16 cellular contexts compared by ENCODE assay signal in genomic region chr4:33930497-33930896, GRCh38.
DNase-seq lines count a peak whose midpoint lies in the region; TF ChIP-seq lines count a peak whose summit lies in the region.
"Had no signal": no experiment of that assay in that cellular context is flagged by ENCODE, and none has a peak within 500 bp of the region (broad histone marks: within the 10 kb centered on the region; RNA-seq: fewer than 3 reads in every experiment).

No MANE protein-coding gene starts in this region.

- H3K9me3 Mint-ChIP-seq in activated CD4-positive, alpha-beta T cell treated with anti-CD3 and anti-CD28 coated beads, Interleukin-2, amount 10 ng/mL, durations not matched to agents 7 days and 5 days = no peaks in the 10 kb centered on the region

- POLR2A ChIA-PET in activated CD4-positive, alpha-beta T cell treated with anti-CD3 and anti-CD28 coated beads, Interleukin-2, amount 10 ng/mL, durations not matched to agents 7 days and 5 days (lab: Charles Lee) = no interaction called here

- H3K4me3 ChIP-seq in astrocyte of the spinal cord (ENCODE audit: low read depth, low read length) = no peak overlapping the region
- H3K4me3 ChIP-seq: A549 had no signal

- no peaks in the 10 kb centered on the region for H3K4me1 Mint-ChIP-seq in activated CD4-positive, alpha-beta T cell treated with anti-CD3 and anti-CD28 coated beads, Interleukin-2, amount 10 ng/mL, durations not matched to agents 7 days and 5 days
- H3K4me1 Mint-ChIP-seq: CD14-positive monocyte had no signal

- in situ Hi-C loops in astrocyte of the spinal cord (cut with HindIII; ENCODE audit: low sequenced_read_pairs) = no loop called here

- H3K36me3 Mint-ChIP-seq in activated CD4-positive, alpha-beta T cell treated with anti-CD3 and anti-CD28 coated beads, Interleukin-2, amount 10 ng/mL, durations not matched to agents 7 days and 5 days (ENCODE audit: low read depth) = no peaks in the 10 kb centered on the region
- H3K36me3 Mint-ChIP-seq: CD14-positive monocyte had no signal

- no peak overlapping the region for H3K4me3 Mint-ChIP-seq in activated CD4-positive, alpha-beta T cell treated with anti-CD3 and anti-CD28 coated beads, Interleukin-2, amount 10 ng/mL, durations not matched to agents 7 days and 5 days
- H3K4me3 Mint-ChIP-seq: CD14-positive monocyte had no signal

- H3K27me3 Mint-ChIP-seq in activated CD4-positive, alpha-beta T cell treated with anti-CD3 and anti-CD28 coated beads, Interleukin-2, amount 10 ng/mL, durations not matched to agents 7 days and 5 days = no peaks in the 10 kb centered on the region

- no peak for TF ChIP-seq CTCF in astrocyte of the spinal cord (IDR thresholded peaks at IDR 0.05; ENCODE audit: low read depth, low read length)

- H3K27ac Mint-ChIP-seq in activated CD4-positive, alpha-beta T cell treated with anti-CD3 and anti-CD28 coated beads, Interleukin-2, amount 10 ng/mL, durations not matched to agents 7 days and 5 days = no peak overlapping the region
- H3K27ac Mint-ChIP-seq: CD14-positive monocyte had no signal

- CTCF ChIA-PET in activated CD4-positive, alpha-beta T cell treated with anti-CD3 and anti-CD28 coated beads, Interleukin-2, amount 10 ng/mL, durations not matched to agents 7 days and 5 days (lab: Charles Lee) = no interaction called here

- DNase-seq in ELR (ENCODE audit: low read depth) (peak; percentile 50), RPMI7951 (ENCODE audit: low read depth) (peak; percentile 4), astrocyte of the spinal cord (ENCODE audit: low read depth, low spot score) (peak; percentile 37), glomerular visceral epithelial cell (ENCODE audit: extremely low spot score) (peak; percentile 5), NCI-H187 (lab: John Stamatoyannopoulos, UW) (no peak), GDM1 (lab: John Stamatoyannopoulos, UW) (no peak), NCI-H2107 treated with DMSO at 0.1 percent for 48 hours (lab: John Stamatoyannopoulos, UW; ENCODE audit: unreplicated experiment) (no peak)
- DNase-seq in activated CD4-positive, alpha-beta T cell treated with anti-CD3 and anti-CD28 coated beads, Interleukin-2, amount 10 ng/mL, durations not matched to agents 7 days and 5 days = no peak
- DNase-seq: DMS79, GF-D8, NCI-H1436 treated with DMSO at 0.1 percent for 48 hours, NCI-H2081 treated with DMSO at 0.1 percent for 48 hours, NCI-H2227 treated with DMSO at 0.1 percent for 48 hours, NCI-H526 treated with DMSO at 0.1 percent for 48 hours had no signal

Comparison
In these comparisons a context has a peak if more than half of its experiments do, and no peak if none do; other contexts are left out.
1. DNase-seq: peak in ELR (single experiment), RPMI7951 (single experiment), astrocyte of the spinal cord (single experiment) and glomerular visceral epithelial cell (single experiment); none in NCI-H187 (0 of 2), GDM1 (single experiment), NCI-H2107 treated with DMSO at 0.1 percent for 48 hours (single experiment) and activated CD4-positive, alpha-beta T cell treated with anti-CD3 and anti-CD28 coated beads, Interleukin-2, amount 10 ng/mL, durations not matched to agents 7 days and 5 days (single experiment).